8 cellular contexts compared by ENCODE assay signal in the genomic region with DNA sequence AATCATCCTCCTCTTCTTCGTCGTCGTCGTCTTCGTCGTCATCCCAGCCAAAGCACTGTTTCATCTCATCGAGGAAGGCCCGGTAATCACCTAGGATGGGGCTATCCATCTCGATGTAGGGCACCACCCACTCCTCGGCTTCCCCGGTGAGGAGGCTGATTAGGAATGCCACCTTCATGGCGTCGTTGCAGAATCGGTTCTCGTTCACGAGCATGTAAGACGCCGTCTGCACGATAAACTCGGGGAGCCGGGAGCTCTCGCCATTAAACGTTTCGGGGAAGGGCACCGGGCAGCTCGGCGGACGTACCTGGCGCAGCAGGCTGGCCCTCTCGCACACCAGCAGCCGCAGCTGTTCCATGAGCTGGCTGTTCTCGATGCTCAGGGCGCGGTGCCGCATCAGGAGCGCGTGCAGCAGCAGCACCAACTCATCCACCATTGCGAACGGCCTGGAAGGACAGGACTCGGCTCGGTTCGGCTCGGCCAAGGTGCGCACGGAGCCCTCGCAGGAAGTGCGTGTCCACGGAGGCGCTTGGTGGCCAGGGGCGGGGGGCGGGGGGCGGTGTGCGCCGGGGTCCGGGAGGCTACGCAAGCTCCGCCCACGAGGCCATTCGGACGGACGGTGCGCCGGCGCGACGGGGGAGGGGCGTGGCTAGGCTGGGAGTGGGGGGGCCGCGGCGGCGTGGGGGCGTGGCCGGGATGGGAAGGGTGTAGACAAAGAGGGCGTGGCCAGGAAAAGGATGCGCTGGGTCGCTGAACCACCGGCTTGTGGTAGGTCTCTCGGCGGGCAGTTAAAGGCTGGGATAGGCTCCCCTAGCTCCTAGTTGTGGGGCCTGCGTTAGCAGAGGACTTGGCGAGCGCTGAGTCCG. TPM values are rescaled to one million over a fixed set of nuclear protein-coding genes. Genes with fewer than 3 reads are reported as not detected.
DNase-seq lines count a peak whose midpoint lies in the region; ATAC-seq and TF ChIP-seq lines count a peak whose summit lies in the region.

A gene (minus strand): TSS at position 544 of the 866 bp plus-strand sequence. CDS start 108 bp downstream, at position 436.

- peak within 1 kb of the TSS; percentile 7 to 91 (median 80) for H3K27ac Mint-ChIP-seq in naive B cell

- H3K9me3 Mint-ChIP-seq in naive B cell = no peaks in the 10 kb centered on the region

- H3K79me2 ChIP-seq in fibroblast of lung (ENCODE audit: control insufficient read depth, insufficient read depth, low read length) = peaks cover 1% of the 10 kb centered on the region

- no peaks in the 10 kb centered on the region for H3K36me3 ChIP-seq in fibroblast of lung (ENCODE audit: control insufficient read depth, insufficient read depth, low read length)

- H3K4me1 ChIP-seq in fibroblast of lung (ENCODE audit: control insufficient read depth, extremely low read depth, insufficient read depth, low read length) = no peaks in the 10 kb centered on the region

- H3K4me1 Mint-ChIP-seq in naive B cell = peaks cover 8 to 31% (median 20%) of the 10 kb centered on the region in 3 donors

- peak within 1 kb of the TSS; percentile 67 to 77 (median 72) for H3K4me3 ChIP-seq in fibroblast of lung (replicated peaks in 1 of 4; ENCODE audit: control extremely low read depth in 1 of 4, insufficient read depth in 1 of 4, low read depth in 3 of 4, low read length in 4 of 4)

- H2AFZ ChIP-seq in fibroblast of lung (ENCODE audit: low read length) = peak within 1 kb of the TSS; percentile 90

- DNase-seq in NCI-H82 treated with DMSO at 0.1 percent for 48 hours (lab: John Stamatoyannopoulos, UW; ENCODE audit: unreplicated experiment) (peak; percentile 60), fibroblast of lung (ENCODE audit: low read depth in 2 of 2) (peak; percentile 74), naive B cell (peak; percentile 66), GM19240 (ENCODE audit: insufficient read length, low spot score) (no peak)
- DNase-seq in activated T-helper 9 cell treated with anti-CD3 and anti-CD28 coated beads, Interleukin-2, amount 50 U/mL, for 16 hours (ENCODE audit: low read depth) = peak; percentile 73
- peak; percentile 30 to 49 for DNase-seq in stimulated activated CD8-positive, alpha-beta memory T cell treated with anti-CD3 and anti-CD28 coated beads, Interleukin-7, amount 100 ng/mL, for 1 hour (ENCODE audit: low read depth in 2 of 2)

- H3K9ac ChIP-seq in fibroblast of lung (ENCODE audit: insufficient read depth, low read length) = peak within 1 kb of the TSS; percentile 55

- no peaks in the 10 kb centered on the region for H4K20me1 ChIP-seq in fibroblast of lung (ENCODE audit: control insufficient read depth, extremely low read depth, insufficient read depth, low read length)

- H3K9me3 ChIP-seq in fibroblast of lung (ENCODE audit: control insufficient read depth, insufficient read depth, low read depth, low read length) = no peaks in the 10 kb centered on the region

- H3K27me3 Mint-ChIP-seq in naive B cell = no peaks in the 10 kb centered on the region

- no peaks in the 10 kb centered on the region for H3K27me3 ChIP-seq in fibroblast of lung (ENCODE audit: control insufficient read depth, insufficient read depth, low read length)

- no peak for TF ChIP-seq CTCF in fibroblast of lung (conservative IDR thresholded peaks at IDR 0.05 in 1 of 2, IDR thresholded peaks at IDR 0.05 in 1 of 2; ENCODE audit: low read depth in 1 of 2, low read length in 2 of 2)

- ATAC-seq in GM21423 (IDR thresholded peaks at IDR 0.05; ENCODE audit: unreplicated experiment) (peak; percentile 75), naive B cell (ENCODE audit: low read depth in 2 of 2) (peak; percentile 83 to 89), HG02973 (IDR thresholded peaks at IDR 0.05; ENCODE audit: unreplicated experiment) (no peak)

- H3K4me2 ChIP-seq in fibroblast of lung (ENCODE audit: extremely low read depth, insufficient read depth, low read length) = peak within 1 kb of the TSS; percentile 71

- H3K36me3 Mint-ChIP-seq in naive B cell = no peaks in the 10 kb centered on the region

- H3K27ac ChIP-seq in fibroblast of lung (ENCODE audit: insufficient read depth, low read length) = peak within 1 kb of the TSS; percentile 47

- H3K4me3 Mint-ChIP-seq in naive B cell = peak within 1 kb of the TSS; percentile 82 to 93 (median 89)

RNA-seq across cellular contexts. Expression of the gene that starts here (rescaled TPM):
- 3.6 and 11.9 TPM in 2 replicates for total RNA-seq in fibroblast of lung
- polyA plus RNA-seq in fibroblast of lung (11.5 and 21.2 TPM in 2 replicates), naive B cell (ENCODE audit: low read depth in 6 of 6) (10 to 100 TPM in 5 of 6 donors, 1 to 10 TPM in 1; 8.2 to 54.2 (median 38.3) TPM)
- 67.5 and 108 TPM in 2 replicates for polyA plus RNA-seq in fibroblast of lung (2012)
- polyA minus RNA-seq in fibroblast of lung (ENCODE audit: low replicate concordance) = 68.7 and 80.6 TPM in 2 replicates
